ENCODE assay signal across 11 cellular contexts in the genomic region with DNA sequence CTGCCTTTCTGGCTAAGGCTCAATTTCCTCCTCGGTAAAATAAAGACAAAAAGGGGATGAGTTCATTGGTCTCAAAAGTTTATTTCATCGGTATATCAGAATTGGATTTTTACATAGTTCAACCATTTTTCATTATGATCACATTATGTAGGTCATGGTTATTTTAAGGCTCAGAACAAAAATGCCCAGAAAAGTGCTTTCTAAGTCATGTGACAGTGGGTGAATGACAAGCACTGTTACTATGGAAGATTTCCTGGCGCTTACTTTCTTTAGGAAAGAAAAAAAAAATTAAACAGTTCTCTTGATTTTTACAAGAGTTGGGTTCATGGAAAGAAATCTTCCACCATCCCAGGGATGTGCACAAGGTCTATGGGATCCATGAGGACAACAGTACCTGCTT.
"Had no signal": no experiment of that assay in that cellular context is flagged by ENCODE, and none has a peak within 500 bp of the region (broad histone marks: within the 10 kb centered on the region; RNA-seq: fewer than 3 reads in every experiment).

No MANE protein-coding gene starts in this region.

- H3K9ac ChIP-seq: GM23248 had no signal

- H3K27ac ChIP-seq: GM23248 had no signal

- ATAC-seq: GM23338, HCT116 had no signal

- H3K4me2 ChIP-seq: GM23338 had no signal

- H3K4me1 ChIP-seq: HAP-1 had no signal

- FAIRE-seq: H1, H54 had no signal

- H3K4me3 ChIP-seq: GM23248, GM23338, HAP-1 had no signal

- DNase-seq: GM23248, GOT3, H7, H9, HCEC 1CT, HFFc6 had no signal

- H3K9me3 ChIP-seq: HAP-1 had no signal

- H2AFZ ChIP-seq: GM23248, GM23338 had no signal

- H3K36me3 ChIP-seq: HAP-1 had no signal
